ENCODE assay signal across 31 cellular contexts in genomic region chr9:138072161-138072842, GRCh38.
DNase-seq lines count a peak whose midpoint lies in the region; ATAC-seq, FAIRE-seq and TF ChIP-seq lines count a peak whose summit lies in the region.
"Had no signal": no experiment of that assay in that cellular context is flagged by ENCODE, and none has a peak within 500 bp of the region (broad histone marks: within the 10 kb centered on the region; RNA-seq: fewer than 3 reads in every experiment).

No MANE protein-coding gene starts in this region.

- H2BK120ac ChIP-seq in H9 (ENCODE audit: low read depth, low read length, poor library complexity, severe bottlenecking), result no peak overlapping the region

- no peak overlapping the region for H3K4me2 ChIP-seq in H9 (ENCODE audit: insufficient read depth, insufficient read length, low read length)
- H3K4me2 ChIP-seq: BLaER1, hepatocyte had no signal

- H3K56ac ChIP-seq in H9 (ENCODE audit: insufficient read length, low read depth, low read length), result no peak overlapping the region

- H4K5ac ChIP-seq in H9 (ENCODE audit: insufficient read length, low read depth, low read length), result no peak overlapping the region

- H3K79me2 ChIP-seq in H9 (ENCODE audit: insufficient read depth, low read length), result no peaks in the 10 kb centered on the region
- H3K79me2 ChIP-seq: hepatocyte had no signal

- peaks cover 3% of the 10 kb centered on the region; the same call in 1 of the 2 replicates for H3K4me1 ChIP-seq in H9 (ENCODE audit: insufficient read depth, low read length)
- H3K4me1 ChIP-seq in kidney (ENCODE audit: control insufficient read depth in 1 of 2, insufficient read depth in 1 of 2, low read depth in 1 of 2, low read length in 2 of 2), result no peaks in the 10 kb centered on the region
- H3K4me1 ChIP-seq in testis, result no peaks in the 10 kb centered on the region
- H3K4me1 ChIP-seq in effector memory CD4-positive, alpha-beta T cell (ENCODE audit: control insufficient read depth, insufficient read depth, low read length, poor library complexity, severe bottlenecking), result no peaks in the 10 kb centered on the region
- H3K4me1 ChIP-seq: BLaER1, breast epithelium, upper lobe of left lung had no signal

- TF ChIP-seq CTCF in H9 (conservative IDR thresholded peaks at IDR 0.05) (no peak), kidney (IDR thresholded peaks at IDR 0.05; ENCODE audit: borderline replicate concordance, extremely low read depth, insufficient read depth) (no peak), testis (IDR thresholded peaks at IDR 0.05) (no peak)

- peak overlapping the region; percentile 46 to 91 (median 49); a peak in 4 of 7 replicates for H3K27ac Mint-ChIP-seq in H9
- H3K27ac Mint-ChIP-seq: activated CD4-positive, alpha-beta T cell treated with anti-CD3 and anti-CD28 coated beads for 36 hours; activated T-helper 1 cell treated with anti-CD3 and anti-CD28 coated beads, Interleukin-12 subunit alpha, Interleukin-12 subunit beta, Interleukin-2, Interleukin-4 antibody, amounts not matched to agents 30 ng/mL and 10 ng/mL and 1 ng/mL, durations not matched to agents 14 hours and 24 hours and 36 hours; immature natural killer cell; T-helper 17 cell had no signal

- no peaks in the 10 kb centered on the region for H3K79me1 ChIP-seq in H9 (ENCODE audit: insufficient read depth, low read depth, low read length, poor library complexity, severe bottlenecking)

- no peak overlapping the region for H4K8ac ChIP-seq in H9 (replicated peaks; ENCODE audit: insufficient read length, low read depth, low read length)

- H2AK5ac ChIP-seq in H9 (ENCODE audit: insufficient read length, low read length), result no peak overlapping the region

- WGBS in H9 (ENCODE audit: extremely low coverage, insufficient read length, low lambda C conversion rate), result no CpG with 5 or more reads among the region's 12 CpGs
- 81 to 90% methylated on average over 10 to 12 of the region's 12 CpGs for WGBS in testis, 2 donors

- H2AFZ ChIP-seq in H9 (ENCODE audit: low read length), result no peak overlapping the region
- H2AFZ ChIP-seq: hepatocyte had no signal

- H3K36me3 ChIP-seq in kidney (ENCODE audit: control insufficient read depth in 1 of 2, insufficient read depth in 2 of 2, low read length in 2 of 2) (no peaks in the 10 kb centered on the region), testis (ENCODE audit: low read depth, missing control alignments) (no peaks in the 10 kb centered on the region)
- H3K36me3 ChIP-seq in effector memory CD4-positive, alpha-beta T cell (ENCODE audit: control insufficient read depth, insufficient read depth, low read length), result no peaks in the 10 kb centered on the region
- H3K36me3 ChIP-seq: BLaER1, breast epithelium, ovary, upper lobe of left lung had no signal

- H3K27me3 ChIP-seq in H9 (ENCODE audit: insufficient read depth, low read length) (no peaks in the 10 kb centered on the region), testis (no peaks in the 10 kb centered on the region)
- peaks cover 3% of the 10 kb centered on the region for H3K27me3 ChIP-seq in effector memory CD4-positive, alpha-beta T cell (replicated peaks; ENCODE audit: control insufficient read depth, insufficient read depth, low read length, poor library complexity, severe bottlenecking)
- H3K27me3 ChIP-seq: BLaER1, hepatocyte, ovary, upper lobe of left lung had no signal

- ATAC-seq in HG02571 (IDR thresholded peaks at IDR 0.05; ENCODE audit: unreplicated experiment), result no peak
- ATAC-seq: activated CD4-positive, alpha-beta T cell treated with anti-CD3 and anti-CD28 coated beads for 36 hours; naive thymus-derived CD8-positive, alpha-beta T cell; T-helper 17 cell had no signal

- no peak for FAIRE-seq in kidney (lab: Jason Lieb, UNC)
- FAIRE-seq: colon, frontal cortex, GM18507 had no signal

- H3K9me3 Mint-ChIP-seq in H9, result no peaks in the 10 kb centered on the region
- H3K9me3 Mint-ChIP-seq: activated T-helper 1 cell treated with anti-CD3 and anti-CD28 coated beads, Interleukin-12 subunit alpha, Interleukin-12 subunit beta, Interleukin-2, Interleukin-4 antibody, amounts not matched to agents 30 ng/mL and 10 ng/mL and 1 ng/mL, durations not matched to agents 14 hours and 24 hours and 36 hours; immature natural killer cell had no signal

- DNase-seq in activated effector memory CD4-positive, alpha-beta T cell treated with anti-CD3 and anti-CD28 coated beads, Interleukin-2, amount 50 U/mL, for 16 hours, result peak; percentile 51
- DNase-seq in activated effector memory CD4-positive, alpha-beta T cell treated with Interleukin-2 at 50 U/mL for 16 hours, result no peak
- DNase-seq in H9 (no peak), kidney (peak; percentile 64), testis (peak; percentile 9), NCI-H2107 (lab: John Stamatoyannopoulos, UW) (no peak)
- no peak for DNase-seq in effector memory CD4-positive, alpha-beta T cell
- DNase-seq: activated CD4-positive, alpha-beta T cell treated with anti-CD3 and anti-CD28 coated beads for 36 hours; activated naive CD4-positive, alpha-beta T cell treated with anti-CD3 and anti-CD28 coated beads, Interleukin-2, amount 50 U/mL, for 16 hours; amygdala; DMS79; immature natural killer cell; midbrain; NCI-H1105; NCI-H1930; NCI-H226; NCI-H774; ovary; stimulated activated CD4-positive, alpha-beta T cell treated with anti-CD3 and anti-CD28 coated beads, Interleukin-2, amount 100 ng/mL, for 48 hours; T-helper 17 cell had no signal

- H3K36me3 Mint-ChIP-seq in H9 (ENCODE audit: insufficient read depth in 1 of 3, low read depth in 3 of 3), result peaks cover 2 to 8% (median 2%) of the 10 kb centered on the region in 3 experiments; a peak in 5 of 7 replicates
- H3K36me3 Mint-ChIP-seq: immature natural killer cell; naive thymus-derived CD8-positive, alpha-beta T cell had no signal

- no peak overlapping the region for H2BK5ac ChIP-seq in H9 (ENCODE audit: insufficient read length, low read length)

- no peak overlapping the region for H2BK15ac ChIP-seq in H9 (ENCODE audit: low read depth, low read length)

- H3K23ac ChIP-seq in H9 (ENCODE audit: insufficient read length, low read depth, low read length), result no peak overlapping the region

- no peak for TF ChIP-seq POLR2A in testis (IDR thresholded peaks at IDR 0.05)

- H4K20me1 ChIP-seq in H9 (ENCODE audit: control insufficient read depth, insufficient read depth, insufficient read length), result no peaks in the 10 kb centered on the region
- H4K20me1 ChIP-seq: BLaER1 had no signal

- peak overlapping the region; percentile 44; the same call in 1 of the 2 replicates for H3K14ac ChIP-seq in H9 (ENCODE audit: insufficient read depth, low read length)

- H4K91ac ChIP-seq in H9 (ENCODE audit: insufficient read length, low read depth, low read length), result no peak overlapping the region

- H3K23me2 ChIP-seq in H9 (ENCODE audit: insufficient read length, low read depth, low read length, poor library complexity, severe bottlenecking), result peaks cover 3% of the 10 kb centered on the region

- peak overlapping the region; percentile 47 for H3K18ac ChIP-seq in H9 (ENCODE audit: insufficient read length, low read depth, low read length)

- no peak overlapping the region for H2BK12ac ChIP-seq in H9 (ENCODE audit: insufficient read length, low read depth, low read length)

- no peak overlapping the region for H2BK20ac ChIP-seq in H9 (ENCODE audit: low read depth, low read length, poor library complexity, severe bottlenecking)

- H3K27ac ChIP-seq in H9 (ENCODE audit: insufficient read length, low read depth, low read length) (no peak overlapping the region), kidney (ENCODE audit: low read depth in 2 of 2, low read length in 2 of 2) (no peak overlapping the region), testis (no peak overlapping the region)
- no peak overlapping the region for H3K27ac ChIP-seq in effector memory CD4-positive, alpha-beta T cell (ENCODE audit: insufficient read depth, low read length, poor library complexity, severe bottlenecking)
- H3K27ac ChIP-seq: BLaER1, breast epithelium, hepatocyte, ovary, SK-N-MC, upper lobe of left lung had no signal

- H3K4ac ChIP-seq in H9 (ENCODE audit: low read depth, low read length), result no peak overlapping the region

- no peak overlapping the region for H3T11ph ChIP-seq in H9 (ENCODE audit: low read length)

- no peak overlapping the region for H3K4me3 Mint-ChIP-seq in H9
- H3K4me3 Mint-ChIP-seq: activated CD4-positive, alpha-beta T cell treated with anti-CD3 and anti-CD28 coated beads for 36 hours; activated T-helper 1 cell treated with anti-CD3 and anti-CD28 coated beads, Interleukin-12 subunit alpha, Interleukin-12 subunit beta, Interleukin-2, Interleukin-4 antibody, amounts not matched to agents 30 ng/mL and 10 ng/mL and 1 ng/mL, durations not matched to agents 14 hours and 24 hours and 36 hours; immature natural killer cell; naive thymus-derived CD8-positive, alpha-beta T cell; T-helper 17 cell had no signal

- H3K9me3 ChIP-seq in H9 (ENCODE audit: control insufficient read depth, low read depth, low read length) (no peaks in the 10 kb centered on the region), kidney (ENCODE audit: control insufficient read depth in 1 of 2, low read length in 2 of 2) (no peaks in the 10 kb centered on the region), testis (no peaks in the 10 kb centered on the region)
- no peaks in the 10 kb centered on the region for H3K9me3 ChIP-seq in effector memory CD4-positive, alpha-beta T cell (ENCODE audit: control insufficient read depth, low read length)
- H3K9me3 ChIP-seq: BLaER1, breast epithelium, ovary, upper lobe of left lung had no signal

- peaks cover 1% of the 10 kb centered on the region; the same call in 1 of the 2 replicates for H3K27me3 Mint-ChIP-seq in H9 (ENCODE audit: low read depth)

- intact Hi-C loops in kidney (cut with DNase I) (no loop called here), testis (cut with DNase I; ENCODE audit: low total_unique reads) (no loop called here)

- no peak overlapping the region for H3K4me3 ChIP-seq in kidney (ENCODE audit: low read length in 2 of 2)
- H3K4me3 ChIP-seq in testis, result no peak overlapping the region
- H3K4me3 ChIP-seq in effector memory CD4-positive, alpha-beta T cell (ENCODE audit: insufficient read depth, low read depth, low read length, poor library complexity, severe bottlenecking), result no peak overlapping the region
- H3K4me3 ChIP-seq: BLaER1, breast epithelium, hepatocyte, ovary, SK-N-MC, upper lobe of left lung had no signal

- H3K4me1 Mint-ChIP-seq in H9, result peaks cover 42 to 43% of the 10 kb centered on the region in 2 experiments
- H3K4me1 Mint-ChIP-seq: activated CD4-positive, alpha-beta T cell treated with anti-CD3 and anti-CD28 coated beads for 36 hours; immature natural killer cell; naive thymus-derived CD8-positive, alpha-beta T cell; T-helper 17 cell had no signal

- no peak overlapping the region for H3K9ac ChIP-seq in H9 (ENCODE audit: extremely low read depth, insufficient read length, low read length)
- no peak overlapping the region for H3K9ac ChIP-seq in kidney (ENCODE audit: low read length in 2 of 2)
- H3K9ac ChIP-seq: BLaER1 had no signal

Comparison
In these comparisons a context has a peak if more than half of its experiments do, and no peak if none do; other contexts are left out.
1. DNase-seq: peak in activated effector memory CD4-positive, alpha-beta T cell treated with anti-CD3 and anti-CD28 coated beads, Interleukin-2, amount 50 U/mL, for 16 hours (single experiment), kidney (single experiment) and testis (single experiment); none in activated effector memory CD4-positive, alpha-beta T cell treated with Interleukin-2 at 50 U/mL for 16 hours (single experiment), H9 (single experiment), NCI-H2107 (single experiment) and effector memory CD4-positive, alpha-beta T cell (0 of 3).